In the genomic region with DNA sequence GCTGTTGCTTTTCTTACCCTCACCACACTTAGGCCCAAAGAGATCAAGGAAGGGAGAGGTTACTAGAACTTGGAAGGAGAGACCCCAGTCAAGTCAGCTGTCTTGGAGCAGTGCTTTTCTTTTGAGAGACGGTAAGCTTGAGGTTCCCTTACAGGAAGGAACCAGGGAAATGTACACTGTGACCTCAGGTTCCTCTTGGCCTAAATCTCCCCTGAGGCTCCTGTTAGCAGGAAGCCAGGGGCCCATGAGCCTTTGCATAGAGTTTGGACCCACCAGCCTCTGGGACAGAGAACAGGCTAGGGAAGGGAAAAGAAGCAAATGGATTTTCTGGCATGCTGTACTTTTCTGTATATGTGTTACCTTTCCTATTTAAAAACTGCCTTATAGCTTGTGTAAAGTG, we compare ENCODE assay signal across 18 cellular contexts. TPM values are rescaled to one million over a fixed set of nuclear protein-coding genes. Genes with fewer than 3 reads are reported as not detected.
A peak's percentile ranks its signal among the peaks of the same experiment; 100 is the strongest.
DNase-seq lines count a peak whose midpoint lies in the region; ATAC-seq and TF ChIP-seq lines count a peak whose summit lies in the region.
"Had no signal": no experiment of that assay in that cellular context is flagged by ENCODE, and none has a peak within 500 bp of the region (broad histone marks: within the 10 kb centered on the region; RNA-seq: fewer than 3 reads in every experiment).

No MANE protein-coding gene starts in this region.

- TF ChIP-seq POLR2A in Peyer's patch (IDR thresholded peaks at IDR 0.05), result no peak

- DNase-seq in CD8-positive, alpha-beta memory T cell, result no peak
- DNase-seq in Peyer's patch, result peak in 2 of 3 donors; percentile 64 to 65
- DNase-seq in left lobe of liver (ENCODE audit: low spot score), result no peak
- DNase-seq in Caco-2, result no peak
- DNase-seq in stimulated activated CD4-positive, alpha-beta T cell treated with anti-CD3 and anti-CD28 coated beads, Interleukin-15, amount 100 ng/mL, for 24 hours, result no peak
- DNase-seq in SW480 (ENCODE audit: low spot score), result no peak
- no peak for DNase-seq in hepatic stellate cell (ENCODE audit: low spot score)
- DNase-seq: activated CD4-positive, alpha-beta T cell treated with anti-CD3 and anti-CD28 coated beads, Interleukin-2, amount 50 U/mL, for 48 hours; left lung; OCI-M1; substantia nigra had no signal

- peak overlapping the region; percentile 69 to 91 (median 82) for H3K4me2 ChIP-seq in BLaER1 treated with 17β-estradiol and CSF1 and Interleukin-3, amounts not matched to agents 10 nM and 100 nM
- H3K4me2 ChIP-seq: hepatocyte had no signal

- ATAC-seq in left lobe of liver, result peak; percentile 29
- ATAC-seq: left lung, sciatic nerve had no signal

- TF ChIP-seq CTCF in Peyer's patch (IDR thresholded peaks at IDR 0.05), result no peak
- no peak for TF ChIP-seq CTCF in Caco-2 (IDR thresholded peaks at IDR 0.05; ENCODE audit: insufficient read depth in 1 of 2, low read depth in 1 of 2, low read length in 1 of 2, severe bottlenecking in 1 of 2, unreplicated experiment in 1 of 2)

- peak overlapping the region in 10 of 11 experiments; percentile 22 to 67 (median 50); a peak in 16 of 22 replicates for H3K9ac ChIP-seq in BLaER1 treated with 17β-estradiol and CSF1 and Interleukin-3, amounts not matched to agents 10 nM and 100 nM

- intact Hi-C loops in Caco-2 (cut with micrococcal nuclease; ENCODE audit: unreplicated experiment), result no loop called here

- peaks cover 0 to 42% (median 11%) of the 10 kb centered on the region in 3 donors for H3K36me3 Mint-ChIP-seq in CD8-positive, alpha-beta memory T cell
- H3K36me3 Mint-ChIP-seq in Caco-2 (ENCODE audit: insufficient read depth, unreplicated experiment), result peaks cover 23% of the 10 kb centered on the region

- H3K9me3 Mint-ChIP-seq in CD8-positive, alpha-beta memory T cell, result no peaks in the 10 kb centered on the region
- no peaks in the 10 kb centered on the region for H3K9me3 Mint-ChIP-seq in Caco-2 (ENCODE audit: unreplicated experiment)

- peak overlapping the region in 6 of 7 donors; percentile 5 to 52 (median 26) for H3K4me3 Mint-ChIP-seq in CD8-positive, alpha-beta memory T cell
- no peak overlapping the region for H3K4me3 Mint-ChIP-seq in Caco-2 (ENCODE audit: unreplicated experiment)

- CTCF ChIA-PET in CD8-positive, alpha-beta memory T cell (lab: Charles Lee), result interaction anchor here (0.7 to 15.1 kb wide), 12 partner anchors 8 to 395 kb away, joined by 3 to 276 read pairs (median 3); partner anchors contain the start of gene UBAC2
- CTCF ChIA-PET in Caco-2 (lab: Charles Lee), result interaction anchor here (1.4 kb wide), 1 partner anchor 87 kb away, joined by 10 read pairs; no protein-coding TSS in a partner anchor

- peaks cover 8 to 65% (median 36%) of the 10 kb centered on the region in 11 experiments; a peak in 20 of 22 replicates for H3K36me3 ChIP-seq in BLaER1 treated with 17β-estradiol and CSF1 and Interleukin-3, amounts not matched to agents 10 nM and 100 nM
- H3K36me3 ChIP-seq in CD8-positive, alpha-beta memory T cell (ENCODE audit: insufficient read depth, low read length), result no peaks in the 10 kb centered on the region
- H3K36me3 ChIP-seq in Peyer's patch (no peaks in the 10 kb centered on the region), Caco-2 (ENCODE audit: control insufficient read depth, insufficient read depth, low read length) (no peaks in the 10 kb centered on the region; the same call in 1 of the 2 replicates)
- H3K36me3 ChIP-seq: left lung had no signal

- peak overlapping the region in 10 of 11 experiments; percentile 9 to 93 (median 62); a peak in 19 of 22 replicates for H3K27ac ChIP-seq in BLaER1 treated with 17β-estradiol and CSF1 and Interleukin-3, amounts not matched to agents 10 nM and 100 nM
- H3K27ac ChIP-seq in CD8-positive, alpha-beta memory T cell (ENCODE audit: low read depth, low read length), result no peak overlapping the region
- peak overlapping the region in 1 of 4 donors; percentile 32 for H3K27ac ChIP-seq in Peyer's patch
- H3K27ac ChIP-seq: esophagus muscularis mucosa, hepatocyte had no signal

- peaks cover 61 to 73% (median 65%) of the 10 kb centered on the region in 3 donors for H3K4me1 Mint-ChIP-seq in CD8-positive, alpha-beta memory T cell
- H3K4me1 Mint-ChIP-seq in Caco-2 (ENCODE audit: low read depth, unreplicated experiment), result no peaks in the 10 kb centered on the region

- H3K27me3 ChIP-seq in BLaER1 treated with 17β-estradiol and CSF1 and Interleukin-3, amounts not matched to agents 10 nM and 100 nM, result no peaks in the 10 kb centered on the region
- no peaks in the 10 kb centered on the region for H3K27me3 ChIP-seq in CD8-positive, alpha-beta memory T cell (ENCODE audit: insufficient read depth, low read length, poor library complexity, severe bottlenecking)
- H3K27me3 ChIP-seq in Peyer's patch (no peaks in the 10 kb centered on the region), Caco-2 (replicated peaks; ENCODE audit: control insufficient read depth, insufficient read depth, low read length) (no peaks in the 10 kb centered on the region)
- H3K27me3 ChIP-seq: esophagus muscularis mucosa, hepatocyte, left lung had no signal

- H3K9me3 ChIP-seq in BLaER1 treated with 17β-estradiol and CSF1 and Interleukin-3, amounts not matched to agents 10 nM and 100 nM (replicated peaks in 1 of 11), result no peaks in the 10 kb centered on the region
- H3K9me3 ChIP-seq in CD8-positive, alpha-beta memory T cell (ENCODE audit: low read length), result no peaks in the 10 kb centered on the region
- H3K9me3 ChIP-seq in Peyer's patch, result no peaks in the 10 kb centered on the region
- no peaks in the 10 kb centered on the region for H3K9me3 ChIP-seq in Caco-2
- H3K9me3 ChIP-seq: esophagus muscularis mucosa, left lung had no signal

- H3K27ac Mint-ChIP-seq in CD8-positive, alpha-beta memory T cell, result peak overlapping the region; percentile 34 to 96 (median 86)
- H3K27ac Mint-ChIP-seq in Caco-2 (ENCODE audit: unreplicated experiment), result no peak overlapping the region

- no peaks in the 10 kb centered on the region for H3K27me3 Mint-ChIP-seq in CD8-positive, alpha-beta memory T cell
- no peaks in the 10 kb centered on the region for H3K27me3 Mint-ChIP-seq in Caco-2 (ENCODE audit: insufficient read depth, unreplicated experiment)

- peaks cover 82 to 100% (median 97%) of the 10 kb centered on the region in 10 experiments for H3K4me1 ChIP-seq in BLaER1 treated with 17β-estradiol and CSF1 and Interleukin-3, amounts not matched to agents 10 nM and 100 nM
- peaks cover 52% of the 10 kb centered on the region for H3K4me1 ChIP-seq in CD8-positive, alpha-beta memory T cell (ENCODE audit: insufficient read depth, low read length)
- H3K4me1 ChIP-seq in Peyer's patch, result peaks cover 0 to 20% (median 2%) of the 10 kb centered on the region in 4 donors
- no peaks in the 10 kb centered on the region for H3K4me1 ChIP-seq in Caco-2

- H4K20me1 ChIP-seq in BLaER1 treated with 17β-estradiol and CSF1 and Interleukin-3, amounts not matched to agents 10 nM and 100 nM, result peaks cover 0 to 32% (median 0%) of the 10 kb centered on the region in 11 experiments; a peak in 6 of 22 replicates

- POLR2A ChIA-PET in CD8-positive, alpha-beta memory T cell (lab: Charles Lee), result interaction anchor here (0.6 to 1.8 kb wide), 5 partner anchors 41 to 95 kb away, joined by 3 to 14 read pairs (median 5); partner anchors contain the start of gene UBAC2
- POLR2A ChIA-PET in Caco-2 (lab: Charles Lee), result no interaction called here

- H3K4me3 ChIP-seq in BLaER1 treated with 17β-estradiol and CSF1 and Interleukin-3, amounts not matched to agents 10 nM and 100 nM, result peak overlapping the region in 5 of 10 experiments; percentile 1 to 17 (median 5); a peak in 2 of 20 replicates
- no peak overlapping the region for H3K4me3 ChIP-seq in CD8-positive, alpha-beta memory T cell (ENCODE audit: low read length)
- H3K4me3 ChIP-seq in Peyer's patch (no peak overlapping the region), Caco-2 (ENCODE audit: low read depth, low read length) (no peak overlapping the region)
- H3K4me3 ChIP-seq: esophagus muscularis mucosa, hepatocyte, left lung had no signal

- no TSS peak for BruUV-seq in Caco-2 (replicated peaks; lab: Mats Ljungman, UMichigan)

RNA-seq across cellular contexts. Expression of gene GPR18, which starts 5.9 kb away (rescaled TPM):
- total RNA-seq in CD8-positive, alpha-beta memory T cell, result 10 to 100 TPM; 15.2 to 16.2 TPM
- 32.4 TPM for polyA plus RNA-seq in CD8-positive, alpha-beta memory T cell
- total RNA-seq in Peyer's patch (1 to 10 TPM in 1 of 4 donors, under 1 TPM in 1, not detected in 2; 0.53 to 4.1 TPM), left lobe of liver (0.15 TPM), Caco-2 (2022) (not detected in 2 replicates)
- total RNA-seq: chondrocyte, esophagus muscularis mucosa, H4, hepatocyte, sciatic nerve had no signal
- polyA plus RNA-seq: hepatocyte, neural cell had no signal

RNA-seq across cellular contexts. Expression of gene GPR183, which starts 43.1 kb away (rescaled TPM):
- total RNA-seq in CD8-positive, alpha-beta memory T cell, result 10 to 100 TPM; 61.5 to 62.8 TPM
- polyA plus RNA-seq in CD8-positive, alpha-beta memory T cell, result 232 TPM
- 10 to 100 TPM in 1 of 4 donors, 1 to 10 TPM in 3; 1.1 to 24.8 (median 3.9) TPM for total RNA-seq in Peyer's patch
- total RNA-seq in left lobe of liver, result 0.70 TPM
- total RNA-seq in Caco-2 (2022), result not detected in 2 replicates
- polyA plus RNA-seq: neural cell had no signal

Comparison
In these comparisons a context has a peak if more than half of its experiments do, and no peak if none do; other contexts are left out.
1. DNase-seq: peak in Peyer's patch (2 of 3); none in CD8-positive, alpha-beta memory T cell (0 of 5), left lobe of liver (single experiment), Caco-2 (0 of 2), stimulated activated CD4-positive, alpha-beta T cell treated with anti-CD3 and anti-CD28 coated beads, Interleukin-15, amount 100 ng/mL, for 24 hours (single experiment), SW480 (single experiment) and hepatic stellate cell (single experiment).